In genomic region chr15:78564743-78565096, GRCh38 we compare ENCODE assay signal across 9 cellular contexts. TPM values are rescaled to one million over a fixed set of nuclear protein-coding genes. Genes with fewer than 3 reads are reported as not detected.
DNase-seq lines count a peak whose midpoint lies in the region; ATAC-seq and TF ChIP-seq lines count a peak whose summit lies in the region.
"Had no signal": no experiment of that assay in that cellular context is flagged by ENCODE, and none has a peak within 500 bp of the region (broad histone marks: within the 10 kb centered on the region; RNA-seq: fewer than 3 reads in every experiment).

No MANE protein-coding gene starts in this region.

- DNase-seq in activated CD4-positive, alpha-beta T cell treated with anti-CD3 and anti-CD28 coated beads, Interleukin-2, amount 10 ng/mL, durations not matched to agents 7 days and 5 days = no peak
- no peak for DNase-seq in activated CD4-positive, alpha-beta T cell treated with anti-CD3 and anti-CD28 coated beads for 1 hour
- no peak for DNase-seq in endodermal cell
- DNase-seq in lower leg skin (ENCODE audit: low spot score in 2 of 2) = no peak
- DNase-seq in NCI-H524 treated with DMSO at 0.1 percent for 48 hours (lab: John Stamatoyannopoulos, UW) = no peak

- no peak overlapping the region for H3K27ac ChIP-seq in HUES64 (ENCODE audit: low read depth, low read length)
- H3K27ac ChIP-seq in endodermal cell (ENCODE audit: low read depth, low read length) = no peak overlapping the region

- TF ChIP-seq CTCF in endodermal cell (conservative IDR thresholded peaks at IDR 0.05) = no peak
- TF ChIP-seq CTCF in lower leg skin (IDR thresholded peaks at IDR 0.05) = no peak

- ATAC-seq in HG03135 (IDR thresholded peaks at IDR 0.05; ENCODE audit: unreplicated experiment) = no peak

- peak overlapping the region; percentile 80 for H3K4me3 Mint-ChIP-seq in activated CD4-positive, alpha-beta T cell treated with anti-CD3 and anti-CD28 coated beads, Interleukin-2, amount 10 ng/mL, durations not matched to agents 7 days and 5 days
- H3K4me3 Mint-ChIP-seq in endodermal cell = peak overlapping the region; percentile 83
- peak overlapping the region; percentile 89 for H3K4me3 Mint-ChIP-seq in stimulated activated naive CD8-positive, alpha-beta T cell treated with anti-CD3 and anti-CD28 coated beads, Interleukin-15, Interleukin-2, amounts not matched to agents 100 ng/mL and 50 ng/mL, for 24 hours

- 0 out of 2 replicates have a peak, but pooled peaks cover 7% of the 10 kb centered on the region for H3K4me1 ChIP-seq in HUES64 (ENCODE audit: insufficient read depth, low read length)
- peaks cover 5% of the 10 kb centered on the region for H3K4me1 ChIP-seq in endodermal cell (ENCODE audit: control insufficient read depth, insufficient read depth, low read length)

- H3K9me3 Mint-ChIP-seq in activated CD4-positive, alpha-beta T cell treated with anti-CD3 and anti-CD28 coated beads, Interleukin-2, amount 10 ng/mL, durations not matched to agents 7 days and 5 days = no peaks in the 10 kb centered on the region
- no peaks in the 10 kb centered on the region for H3K9me3 Mint-ChIP-seq in endodermal cell
- H3K9me3 Mint-ChIP-seq in stimulated activated naive CD8-positive, alpha-beta T cell treated with anti-CD3 and anti-CD28 coated beads, Interleukin-15, Interleukin-2, amounts not matched to agents 100 ng/mL and 50 ng/mL, for 24 hours = no peaks in the 10 kb centered on the region

- H3K4me3 ChIP-seq in HUES64 (ENCODE audit: low read length) (peak overlapping the region; percentile 18), endodermal cell (ENCODE audit: low read length) (peak overlapping the region; percentile 95), lower leg skin (ENCODE audit: low read depth, poor library complexity, severe bottlenecking) (no peak overlapping the region)

- H3K27me3 Mint-ChIP-seq in activated CD4-positive, alpha-beta T cell treated with anti-CD3 and anti-CD28 coated beads, Interleukin-2, amount 10 ng/mL, durations not matched to agents 7 days and 5 days = peaks cover 28% of the 10 kb centered on the region
- H3K27me3 Mint-ChIP-seq in endodermal cell (ENCODE audit: insufficient read depth) = peaks cover 4% of the 10 kb centered on the region
- H3K27me3 Mint-ChIP-seq in stimulated activated naive CD8-positive, alpha-beta T cell treated with anti-CD3 and anti-CD28 coated beads, Interleukin-15, Interleukin-2, amounts not matched to agents 100 ng/mL and 50 ng/mL, for 24 hours = peaks cover 36% of the 10 kb centered on the region

- WGBS in HUES64 = 58% methylated on average over 11 of the region's 11 CpGs
- WGBS in endodermal cell (ENCODE audit: insufficient coverage in 1 of 2, insufficient read length in 1 of 2), 2 experiments = 74 to 83% methylated on average over 9 to 11 of the region's 11 CpGs
- 64 to 77% methylated on average over 11 of the region's 11 CpGs for WGBS in lower leg skin, 2 donors

- CTCF ChIA-PET in activated CD4-positive, alpha-beta T cell treated with anti-CD3 and anti-CD28 coated beads, Interleukin-2, amount 10 ng/mL, durations not matched to agents 7 days and 5 days (lab: Charles Lee) = interaction anchor here (1.0 to 2.6 kb wide), 4 partner anchors 12 to 147 kb away, joined by 3 to 11 read pairs (median 4); no protein-coding TSS in a partner anchor

- H3K4me1 Mint-ChIP-seq in activated CD4-positive, alpha-beta T cell treated with anti-CD3 and anti-CD28 coated beads, Interleukin-2, amount 10 ng/mL, durations not matched to agents 7 days and 5 days = peaks cover 26% of the 10 kb centered on the region
- peaks cover 27% of the 10 kb centered on the region for H3K4me1 Mint-ChIP-seq in endodermal cell
- H3K4me1 Mint-ChIP-seq in stimulated activated naive CD8-positive, alpha-beta T cell treated with anti-CD3 and anti-CD28 coated beads, Interleukin-15, Interleukin-2, amounts not matched to agents 100 ng/mL and 50 ng/mL, for 24 hours (ENCODE audit: low read depth) = peaks cover 25% of the 10 kb centered on the region

- peak overlapping the region; percentile 83 for H3K27ac Mint-ChIP-seq in activated CD4-positive, alpha-beta T cell treated with anti-CD3 and anti-CD28 coated beads, Interleukin-2, amount 10 ng/mL, durations not matched to agents 7 days and 5 days
- no peak overlapping the region for H3K27ac Mint-ChIP-seq in endodermal cell
- H3K27ac Mint-ChIP-seq in stimulated activated naive CD8-positive, alpha-beta T cell treated with anti-CD3 and anti-CD28 coated beads, Interleukin-15, Interleukin-2, amounts not matched to agents 100 ng/mL and 50 ng/mL, for 24 hours = peak overlapping the region; percentile 26

- H3K36me3 ChIP-seq in HUES64 (ENCODE audit: insufficient read depth, low read length) (no peaks in the 10 kb centered on the region), endodermal cell (ENCODE audit: control insufficient read depth, insufficient read depth, low read length) (no peaks in the 10 kb centered on the region)

- intact Hi-C loops in lower leg skin (cut with DNase I; ENCODE audit: low total_unique reads) = no loop called here

- H3K27me3 ChIP-seq in HUES64 (ENCODE audit: insufficient read depth, low read length) = no peaks in the 10 kb centered on the region
- no peaks in the 10 kb centered on the region for H3K27me3 ChIP-seq in endodermal cell (ENCODE audit: control insufficient read depth, insufficient read depth, low read length, poor library complexity, severe bottlenecking)

- H3K9me3 ChIP-seq in HUES64 (ENCODE audit: insufficient read depth, low read depth, low read length) (no peaks in the 10 kb centered on the region), endodermal cell (ENCODE audit: control insufficient read depth, low read length) (no peaks in the 10 kb centered on the region)

- TF ChIP-seq POLR2A in lower leg skin (IDR thresholded peaks at IDR 0.05) = no peak

- no peaks in the 10 kb centered on the region for H3K36me3 Mint-ChIP-seq in activated CD4-positive, alpha-beta T cell treated with anti-CD3 and anti-CD28 coated beads, Interleukin-2, amount 10 ng/mL, durations not matched to agents 7 days and 5 days (ENCODE audit: low read depth)
- no peaks in the 10 kb centered on the region for H3K36me3 Mint-ChIP-seq in endodermal cell (ENCODE audit: low read depth)
- H3K36me3 Mint-ChIP-seq in stimulated activated naive CD8-positive, alpha-beta T cell treated with anti-CD3 and anti-CD28 coated beads, Interleukin-15, Interleukin-2, amounts not matched to agents 100 ng/mL and 50 ng/mL, for 24 hours (ENCODE audit: low read depth) = no peaks in the 10 kb centered on the region

- POLR2A ChIA-PET in activated CD4-positive, alpha-beta T cell treated with anti-CD3 and anti-CD28 coated beads, Interleukin-2, amount 10 ng/mL, durations not matched to agents 7 days and 5 days (lab: Charles Lee) = no interaction called here

- H3K9ac ChIP-seq in HUES64 (ENCODE audit: low read depth, low read length) (no peak overlapping the region), endodermal cell (ENCODE audit: extremely low read depth, low read length, poor library complexity, severe bottlenecking) (no peak overlapping the region)

RNA-seq across cellular contexts. Expression of gene CHRNA5, which starts 0.6 kb away (rescaled TPM):
- total RNA-seq in activated CD4-positive, alpha-beta T cell treated with anti-CD3 and anti-CD28 coated beads, Interleukin-2, amount 10 ng/mL, durations not matched to agents 7 days and 5 days = 1 to 10 TPM; 2.4 to 4.0 TPM
- polyA plus RNA-seq in HUES64 (2013, experiment 1 of 2) = 15.8 TPM
- 20.2 TPM for polyA plus RNA-seq in HUES64 (2013, experiment 2 of 2)
- total RNA-seq in endodermal cell = 10 to 100 TPM; 16.4 to 23.0 TPM
- 17.4 TPM for polyA plus RNA-seq in endodermal cell (2013, experiment 1 of 2)
- 17.7 TPM for polyA plus RNA-seq in endodermal cell (2013, experiment 2 of 2)
- total RNA-seq in lower leg skin = under 1 TPM; 0.27 to 0.84 (median 0.64) TPM

RNA-seq across cellular contexts. Expression of gene PSMA4, which starts 24.5 kb away (rescaled TPM):
- 100 to 1,000 TPM; 255 to 259 TPM for total RNA-seq in activated CD4-positive, alpha-beta T cell treated with anti-CD3 and anti-CD28 coated beads, Interleukin-2, amount 10 ng/mL, durations not matched to agents 7 days and 5 days
- 332 TPM for polyA plus RNA-seq in HUES64 (2013, experiment 1 of 2)
- 333 TPM for polyA plus RNA-seq in HUES64 (2013, experiment 2 of 2)
- 100 to 1,000 TPM; 250 to 254 TPM for total RNA-seq in endodermal cell
- 287 TPM for polyA plus RNA-seq in endodermal cell (2013, experiment 1 of 2)
- 280 TPM for polyA plus RNA-seq in endodermal cell (2013, experiment 2 of 2)
- total RNA-seq in lower leg skin = 100 to 1,000 TPM in 2 of 4 donors, 10 to 100 TPM in 2; 59.0 to 143 (median 101) TPM

RNA-seq across cellular contexts. Expression of gene CHRNA3, which starts 56.1 kb away (rescaled TPM):
- total RNA-seq in activated CD4-positive, alpha-beta T cell treated with anti-CD3 and anti-CD28 coated beads, Interleukin-2, amount 10 ng/mL, durations not matched to agents 7 days and 5 days = not detected
- 1.7 TPM for polyA plus RNA-seq in HUES64 (2013, experiment 1 of 2)
- polyA plus RNA-seq in HUES64 (2013, experiment 2 of 2) = 1.9 TPM
- 1 to 10 TPM; 1.6 to 3.7 TPM for total RNA-seq in endodermal cell
- 9.0 TPM for polyA plus RNA-seq in endodermal cell (2013, experiment 1 of 2)
- 8.4 TPM for polyA plus RNA-seq in endodermal cell (2013, experiment 2 of 2)
- total RNA-seq in lower leg skin = 1 to 10 TPM in 1 of 4 donors, under 1 TPM in 3; 0.08 to 1.2 (median 0.58) TPM
- total RNA-seq: NCI-H460 had no signal

RNA-seq across cellular contexts. Expression of gene HYKK, which starts 57.3 kb away (rescaled TPM):
- total RNA-seq in activated CD4-positive, alpha-beta T cell treated with anti-CD3 and anti-CD28 coated beads, Interleukin-2, amount 10 ng/mL, durations not matched to agents 7 days and 5 days = 1 to 10 TPM; 3.7 to 4.7 TPM
- 1.3 TPM for polyA plus RNA-seq in HUES64 (2013, experiment 1 of 2)
- 1.5 TPM for polyA plus RNA-seq in HUES64 (2013, experiment 2 of 2)
- total RNA-seq in endodermal cell (1 to 10 TPM; 3.9 to 4.2 TPM), lower leg skin (1 to 10 TPM; 2.9 to 5.5 (median 4.1) TPM)
- polyA plus RNA-seq in endodermal cell (2013, experiment 1 of 2) = 1.7 TPM
- polyA plus RNA-seq in endodermal cell (2013, experiment 2 of 2) = 0.99 TPM
